Comparison of ENCODE assay signal across 18 cellular contexts in genomic region chr12:113332688-113333087, GRCh38. TPM values are rescaled to one million over a fixed set of nuclear protein-coding genes. Genes with fewer than 3 reads are reported as not detected.
DNase-seq lines count a peak whose midpoint lies in the region; ATAC-seq and TF ChIP-seq lines count a peak whose summit lies in the region.
"Had no signal": no experiment of that assay in that cellular context is flagged by ENCODE, and none has a peak within 500 bp of the region (broad histone marks: within the 10 kb centered on the region; RNA-seq: fewer than 3 reads in every experiment).

No MANE protein-coding gene starts in this region.

- H3K9ac ChIP-seq in Loucy (ENCODE audit: low read depth, low read length, poor library complexity, severe bottlenecking) (no peak overlapping the region), smooth muscle cell (ENCODE audit: low read depth) (no peak overlapping the region)

- in situ Hi-C loops in gastrocnemius medialis (cut with MboI; ENCODE audit: low sequenced_read_pairs in 4 of 4), result loop anchor here in 1 of 4 donors (10.0 kb wide), 1 partner anchor 148 kb away; the partner anchor contains the start of genes DDX54 and RITA1

- TF ChIP-seq CTCF in Loucy (conservative IDR thresholded peaks at IDR 0.05; ENCODE audit: low read length) (no peak), esophagus muscularis mucosa (IDR thresholded peaks at IDR 0.05) (no peak), gastrocnemius medialis (IDR thresholded peaks at IDR 0.05 in 4 of 5, conservative IDR thresholded peaks at IDR 0.05 in 1 of 5) (no peak), smooth muscle cell (IDR thresholded peaks at IDR 0.05; ENCODE audit: borderline replicate concordance, insufficient read depth, poor library complexity, severe bottlenecking) (no peak), esophagus squamous epithelium (IDR thresholded peaks at IDR 0.05) (no peak)

- H3K27ac ChIP-seq in esophagus muscularis mucosa (replicated peaks in 1 of 4) (peak overlapping the region in 1 of 4 donors; percentile 28), gastrocnemius medialis (peak overlapping the region in 3 of 4 donors; percentile 21 to 85 (median 44)), smooth muscle cell (ENCODE audit: low read depth) (no peak overlapping the region), esophagus squamous epithelium (peak overlapping the region in 2 of 4 donors; percentile 88)
- H3K27ac ChIP-seq: 22Rv1, prostate gland, SJSA1 had no signal

- 0 out of 2 replicates have a peak, but pooled peaks cover 4% of the 10 kb centered on the region for H3K79me2 ChIP-seq in Loucy (ENCODE audit: insufficient read depth, low read length)
- H3K79me2 ChIP-seq in smooth muscle cell (ENCODE audit: low read depth), result no peaks in the 10 kb centered on the region

- no peaks in the 10 kb centered on the region for H3K36me3 ChIP-seq in Loucy (ENCODE audit: insufficient read depth, low read length)
- peaks cover 5 to 32% (median 25%) of the 10 kb centered on the region in 4 donors for H3K36me3 ChIP-seq in esophagus muscularis mucosa
- peaks cover 0 to 17% of the 10 kb centered on the region in 2 donors for H3K36me3 ChIP-seq in gastrocnemius medialis
- H3K36me3 ChIP-seq in smooth muscle cell (ENCODE audit: low read depth), result no peaks in the 10 kb centered on the region
- H3K36me3 ChIP-seq in esophagus squamous epithelium, result peaks cover 0 to 55% (median 5%) of the 10 kb centered on the region in 3 donors
- H3K36me3 ChIP-seq: prostate gland, transverse colon had no signal

- no peak for TF ChIP-seq POLR2A in esophagus muscularis mucosa (IDR thresholded peaks at IDR 0.05; ENCODE audit: low read depth)
- no peak for TF ChIP-seq POLR2A in gastrocnemius medialis (IDR thresholded peaks at IDR 0.05)
- TF ChIP-seq POLR2A in esophagus squamous epithelium (IDR thresholded peaks at IDR 0.05), result no peak

- H3K4me3 ChIP-seq in Loucy (ENCODE audit: low read length, poor library complexity, severe bottlenecking) (peak overlapping the region; percentile 78), esophagus muscularis mucosa (peak overlapping the region; percentile 66 to 89 (median 72)), gastrocnemius medialis (peak overlapping the region in 3 of 4 donors; percentile 5 to 79 (median 77)), smooth muscle cell (no peak overlapping the region), esophagus squamous epithelium (peak overlapping the region in 2 of 4 donors; percentile 78)
- H3K4me3 ChIP-seq: prostate gland, SJSA1 had no signal

- no peak for ATAC-seq in gastrocnemius medialis
- ATAC-seq: activated CD8-positive, alpha-beta T cell treated with anti-CD3 and anti-CD28 coated beads for 36 hours had no signal

- no peak for TF ChIP-seq EP300 in esophagus muscularis mucosa (IDR thresholded peaks at IDR 0.05)

- intact Hi-C loops in esophagus muscularis mucosa (cut with DNase I) (no loop called here), gastrocnemius medialis (cut with DNase I; ENCODE audit: low total_unique reads) (loop anchor here (10.0 kb wide), 1 partner anchor 138 kb away; no protein-coding TSS in a partner anchor), esophagus squamous epithelium (cut with DNase I) (no loop called here)

- H4K20me1 ChIP-seq in Loucy (ENCODE audit: insufficient read depth, low read length, poor library complexity, severe bottlenecking) (no peaks in the 10 kb centered on the region), smooth muscle cell (ENCODE audit: low read depth) (no peaks in the 10 kb centered on the region)

- H2AFZ ChIP-seq in Loucy (ENCODE audit: low read length) (no peak overlapping the region), smooth muscle cell (ENCODE audit: low read depth) (no peak overlapping the region)

- H3K4me1 ChIP-seq in Loucy (ENCODE audit: insufficient read depth, low read length, poor library complexity, severe bottlenecking), result peaks cover 7% of the 10 kb centered on the region
- H3K4me1 ChIP-seq in esophagus muscularis mucosa, result peaks cover 22 to 49% (median 40%) of the 10 kb centered on the region in 4 donors
- H3K4me1 ChIP-seq in gastrocnemius medialis, result peaks cover 11 to 16% of the 10 kb centered on the region in 2 donors
- H3K4me1 ChIP-seq in smooth muscle cell (ENCODE audit: low read depth), result no peaks in the 10 kb centered on the region
- H3K4me1 ChIP-seq in esophagus squamous epithelium, result peaks cover 7 to 40% (median 19%) of the 10 kb centered on the region in 3 donors
- H3K4me1 ChIP-seq: prostate gland had no signal

- H3K9me2 ChIP-seq in Loucy (replicated peaks; ENCODE audit: low read depth, low read length), result no peaks in the 10 kb centered on the region

- H3K4me2 ChIP-seq in Loucy (ENCODE audit: low read depth, low read length, poor library complexity, severe bottlenecking) (peak overlapping the region; percentile 72), smooth muscle cell (no peak overlapping the region)

- DNase-seq in NCI-H524 (lab: John Stamatoyannopoulos, UW), result peak; percentile 17 to 49
- DNase-seq in NCI-H524 treated with DMSO at 0.1 percent for 48 hours (lab: John Stamatoyannopoulos, UW), result no peak
- DNase-seq in esophagus muscularis mucosa (ENCODE audit: extremely low spot score), result no peak
- DNase-seq in gastrocnemius medialis, result no peak
- no peak for DNase-seq in smooth muscle cell (lab: John Stamatoyannopoulos, UW; ENCODE audit: unreplicated experiment)
- no peak for DNase-seq in D341Med (ENCODE audit: low spot score)
- DNase-seq in esophagus squamous epithelium (lab: John Stamatoyannopoulos, UW), result no peak
- DNase-seq: activated CD8-positive, alpha-beta T cell treated with anti-CD3 and anti-CD28 coated beads for 36 hours; activated gamma-delta T cell; effector CD4-positive, alpha-beta T cell; GF-D8; NCI-H2171; NK-92 treated with Interleukin-12 subunit alpha and Interleukin-12 subunit beta, amount 100 ng/mL, for 24 hours; transverse colon had no signal

- H3K27me3 ChIP-seq in Loucy (ENCODE audit: insufficient read depth, low read length, poor library complexity, severe bottlenecking), result no peaks in the 10 kb centered on the region
- no peaks in the 10 kb centered on the region for H3K27me3 ChIP-seq in esophagus muscularis mucosa
- H3K27me3 ChIP-seq in gastrocnemius medialis, result no peaks in the 10 kb centered on the region
- H3K27me3 ChIP-seq in smooth muscle cell (ENCODE audit: low read depth), result no peaks in the 10 kb centered on the region
- H3K27me3 ChIP-seq in esophagus squamous epithelium, result no peaks in the 10 kb centered on the region
- H3K27me3 ChIP-seq: SJSA1, transverse colon had no signal

- no peaks in the 10 kb centered on the region for H3F3A ChIP-seq in Loucy (ENCODE audit: low read depth)
- no peaks in the 10 kb centered on the region for H3F3A ChIP-seq in smooth muscle cell (ENCODE audit: low read depth)

- H3K9me3 ChIP-seq in Loucy (ENCODE audit: insufficient read depth, low read depth, low read length) (no peaks in the 10 kb centered on the region), esophagus muscularis mucosa (no peaks in the 10 kb centered on the region), gastrocnemius medialis (no peaks in the 10 kb centered on the region), smooth muscle cell (replicated peaks; ENCODE audit: low read depth) (no peaks in the 10 kb centered on the region), esophagus squamous epithelium (no peaks in the 10 kb centered on the region)
- H3K9me3 ChIP-seq: prostate gland, SJSA1, transverse colon had no signal

- 88% methylated on average over 10 of the region's 12 CpGs for WGBS in esophagus muscularis mucosa
- 91% methylated on average over 12 of the region's 12 CpGs for WGBS in smooth muscle cell (ENCODE audit: low lambda C conversion rate)
- WGBS in esophagus squamous epithelium, 2 donors, result 90 to 94% methylated on average over 2 to 4 of the region's 12 CpGs

RNA-seq across cellular contexts. Expression of gene SLC8B1, which starts 2.2 kb away (rescaled TPM):
- total RNA-seq in esophagus muscularis mucosa (10 to 100 TPM; 19.1 to 22.8 (median 19.8) TPM), gastrocnemius medialis (10 to 100 TPM in 3 of 4 donors, 1 to 10 TPM in 1; 8.2 to 21.2 (median 14.5) TPM), smooth muscle cell (14.3 and 17.5 TPM in 2 replicates), esophagus squamous epithelium (10 to 100 TPM; 19.6 to 31.9 (median 28.5) TPM)
- polyA plus RNA-seq in smooth muscle cell, result 11.8 and 13.8 TPM in 2 replicates

RNA-seq across cellular contexts. Expression of gene PLBD2, which starts 25.7 kb away (rescaled TPM):
- total RNA-seq in esophagus muscularis mucosa, result 10 to 100 TPM; 30.2 to 60.9 (median 33.1) TPM
- 10 to 100 TPM; 12.0 to 28.9 (median 26.8) TPM for total RNA-seq in gastrocnemius medialis
- total RNA-seq in smooth muscle cell, result 14.2 and 19.6 TPM in 2 replicates
- polyA plus RNA-seq in smooth muscle cell, result 28.2 and 32.9 TPM in 2 replicates
- total RNA-seq in esophagus squamous epithelium, result 10 to 100 TPM; 14.3 to 22.0 (median 17.1) TPM

Comparison
In these comparisons a context has a peak if more than half of its experiments do, and no peak if none do; other contexts are left out.
1. DNase-seq: peak in NCI-H524 (2 of 2); none in NCI-H524 treated with DMSO at 0.1 percent for 48 hours (single experiment), esophagus muscularis mucosa (single experiment), gastrocnemius medialis (0 of 2), smooth muscle cell (single experiment), D341Med (single experiment) and esophagus squamous epithelium (single experiment).